ENCODE assay signal across 8 cellular contexts in genomic region chr4:37648084-37648817, GRCh38. TPM values are rescaled to one million over a fixed set of nuclear protein-coding genes. Genes with fewer than 3 reads are reported as not detected.
DNase-seq lines count a peak whose midpoint lies in the region; ATAC-seq, FAIRE-seq and TF ChIP-seq lines count a peak whose summit lies in the region.

No MANE protein-coding gene starts in this region.

- CTCF ChIA-PET in K562 (lab: Yijun Ruan, JAX; ENCODE audit: low intra/inter-chr PET ratio) = interaction anchor here (0.6 kb wide), 1 partner anchor 12 kb away, joined by 3 read pairs; no protein-coding TSS in a partner anchor
- CTCF ChIA-PET in activated naive CD4-positive, alpha-beta T cell treated with anti-CD3 and anti-CD28 coated beads, Interleukin-2, amount 10 ng/mL, durations not matched to agents 7 days and 5 days (lab: Charles Lee) = no interaction called here

- BruUV-seq in K562 (replicated peaks; lab: Mats Ljungman, UMichigan) = no TSS peak

- H3K9me3 ChIP-seq in K562 (replicated peaks; ENCODE audit: control insufficient read depth, insufficient read depth, low read depth, low read length) = no peaks in the 10 kb centered on the region; the same call in 1 of the 2 replicates
- H3K9me3 ChIP-seq in liver (ENCODE audit: control insufficient read depth in 4 of 4, low read length in 3 of 4) = no peaks in the 10 kb centered on the region

- H3K79me2 ChIP-seq in K562 (ENCODE audit: control insufficient read depth, insufficient read depth, low read length) = no peaks in the 10 kb centered on the region

- H3K9me3 Mint-ChIP-seq in activated naive CD4-positive, alpha-beta T cell treated with anti-CD3 and anti-CD28 coated beads, Interleukin-2, amount 10 ng/mL, durations not matched to agents 7 days and 5 days = no peaks in the 10 kb centered on the region

- peaks cover 0 to 9% of the 10 kb centered on the region in 2 experiments; a peak in 2 of 5 replicates for H3K4me1 ChIP-seq in K562 (replicated peaks in 1 of 2; ENCODE audit: control insufficient read depth in 2 of 2, insufficient read depth in 2 of 2, low read length in 2 of 2)
- H3K4me1 ChIP-seq in liver (ENCODE audit: control insufficient read depth in 4 of 4, insufficient read depth in 4 of 4, low read length in 3 of 4) = peaks cover 11 to 49% (median 42%) of the 10 kb centered on the region in 4 donors

- H3K36me3 Mint-ChIP-seq in activated naive CD4-positive, alpha-beta T cell treated with anti-CD3 and anti-CD28 coated beads, Interleukin-2, amount 10 ng/mL, durations not matched to agents 7 days and 5 days = peaks cover 45% of the 10 kb centered on the region

- peaks cover 5% of the 10 kb centered on the region for H3K4me1 Mint-ChIP-seq in activated naive CD4-positive, alpha-beta T cell treated with anti-CD3 and anti-CD28 coated beads, Interleukin-2, amount 10 ng/mL, durations not matched to agents 7 days and 5 days

- no peak overlapping the region for H3K27ac Mint-ChIP-seq in activated naive CD4-positive, alpha-beta T cell treated with anti-CD3 and anti-CD28 coated beads, Interleukin-2, amount 10 ng/mL, durations not matched to agents 7 days and 5 days

- H3K36me3 ChIP-seq in K562 (ENCODE audit: control insufficient read depth, insufficient read depth, low read length) = no peaks in the 10 kb centered on the region
- no peaks in the 10 kb centered on the region for H3K36me3 ChIP-seq in liver (ENCODE audit: control insufficient read depth in 4 of 4, insufficient read depth in 3 of 4, low read depth in 1 of 4, low read length in 3 of 4)

- H3K27me3 Mint-ChIP-seq in activated naive CD4-positive, alpha-beta T cell treated with anti-CD3 and anti-CD28 coated beads, Interleukin-2, amount 10 ng/mL, durations not matched to agents 7 days and 5 days = no peaks in the 10 kb centered on the region

- no peak overlapping the region for H3K4me2 ChIP-seq in K562 (ENCODE audit: insufficient read depth, low read length)

- peak in 1 of 2 experiments; percentile 15; a peak in 1 of 4 replicates for TF ChIP-seq RAD21 in K562 (CRISPR knock-in tag; conservative IDR thresholded peaks at IDR 0.05 in 1 of 2, IDR thresholded peaks at IDR 0.05 in 1 of 2)
- peak; percentile 50 to 67 for TF ChIP-seq RAD21 in liver (IDR thresholded peaks at IDR 0.05)

- TF ChIP-seq CTCF in LNCaP clone FGC (IDR thresholded peaks at IDR 0.05; ENCODE audit: control insufficient read depth, extremely low read depth, insufficient read depth) (no peak), K562 (IDR thresholded peaks at IDR 0.05 in 2 of 3, conservative IDR thresholded peaks at IDR 0.05 in 1 of 3; ENCODE audit: insufficient read depth in 2 of 3, low read depth in 1 of 3, low read length in 3 of 3) (no peak), liver (IDR thresholded peaks at IDR 0.05; ENCODE audit: low read depth, low read length, missing input control) (no peak)

- DNase-seq in AG20443 (ENCODE audit: low spot score) (peak; percentile 92), LNCaP clone FGC (ENCODE audit: low read depth) (peak; percentile 97), K562 (ENCODE audit: extremely low read depth in 1 of 4, low spot score in 3 of 4) (peak in 2 of 4 experiments; percentile 11 to 43), NCI-H1105 treated with DMSO at 0.1 percent for 48 hours (lab: John Stamatoyannopoulos, UW) (no peak)
- no peak for DNase-seq in activated naive CD4-positive, alpha-beta T cell treated with anti-CD3 and anti-CD28 coated beads, Interleukin-2, amount 10 ng/mL, durations not matched to agents 7 days and 5 days

- no peak for TF ChIP-seq POLR2A in K562 (conservative IDR thresholded peaks at IDR 0.05)

- no peak overlapping the region for H3K4me3 ChIP-seq in LNCaP clone FGC (ENCODE audit: low read depth, low read length)
- no peak overlapping the region for H3K4me3 ChIP-seq in K562
- no peak overlapping the region for H3K4me3 ChIP-seq in liver (ENCODE audit: low read depth in 1 of 3, low read length in 3 of 3)

- peaks cover 0 to 2% of the 10 kb centered on the region in 2 experiments; a peak in 1 of 5 replicates for H3K27me3 ChIP-seq in K562 (ENCODE audit: control insufficient read depth in 2 of 2, insufficient read depth in 2 of 2, low read length in 2 of 2)
- no peaks in the 10 kb centered on the region for H3K27me3 ChIP-seq in liver (ENCODE audit: control insufficient read depth in 4 of 4, insufficient read depth in 4 of 4, low read length in 3 of 4)

- no peak overlapping the region for H3K4me3 Mint-ChIP-seq in activated naive CD4-positive, alpha-beta T cell treated with anti-CD3 and anti-CD28 coated beads, Interleukin-2, amount 10 ng/mL, durations not matched to agents 7 days and 5 days

- in situ Hi-C loops in K562 (cut with MboI) = no loop called here

- peaks cover 3% of the 10 kb centered on the region for H3K9me1 ChIP-seq in K562 (ENCODE audit: control insufficient read depth, insufficient read depth, low read length)

- H3K27ac ChIP-seq in K562 (ENCODE audit: extremely low read depth, low read depth, low read length) = no peak overlapping the region
- H3K27ac ChIP-seq in liver (ENCODE audit: low read depth in 1 of 2, low read length in 2 of 2) = peak overlapping the region; percentile 47 to 65

- FAIRE-seq in K562 (lab: Jason Lieb, UNC) = peak; percentile 74

- WGBS in K562 (ENCODE audit: insufficient coverage, low coverage, missing lambda C conversion rate) = 6% methylated on average over 8 of the region's 8 CpGs
- WGBS in liver = 31% methylated on average over 8 of the region's 8 CpGs

- POLR2A ChIA-PET in K562 (lab: Yijun Ruan, JAX) = interaction anchor here (1.0 kb wide), 1 partner anchor 13 kb away, joined by 3 read pairs; no protein-coding TSS in a partner anchor

- intact Hi-C loops in K562 (cut with micrococcal nuclease) = no loop called here

- H4K20me1 ChIP-seq in K562 (replicated peaks; ENCODE audit: control insufficient read depth, insufficient read depth, low read length) = no peaks in the 10 kb centered on the region

- no peak overlapping the region for H2AFZ ChIP-seq in K562 (ENCODE audit: low read depth, low read length)

- no peak for TF ChIP-seq EP300 in K562 (IDR thresholded peaks at IDR 0.05; ENCODE audit: low read length)

- ATAC-seq in K562 (peak; percentile 64; the same call in 2 of the 3 replicates), HG02981 (IDR thresholded peaks at IDR 0.05; ENCODE audit: unreplicated experiment) (no peak), HG02938 (IDR thresholded peaks at IDR 0.05; ENCODE audit: unreplicated experiment) (no peak)

- H3K9ac ChIP-seq in K562 (ENCODE audit: insufficient read depth in 1 of 2, low read depth in 2 of 2, low read length in 2 of 2) = no peak overlapping the region
- H3K9ac ChIP-seq in liver (ENCODE audit: low read depth in 1 of 2, low read length in 2 of 2) = no peak overlapping the region

TF ChIP-seq in K562, 482 proteins besides CTCF, POLR2A, EP300 and RAD21 (continues in another document):
- no peak for TF ChIP-seq POLR2AphosphoS2 (IDR thresholded peaks at IDR 0.05; ENCODE audit: low read length)
- no peak for TF ChIP-seq KAT8 (IDR thresholded peaks at IDR 0.05; ENCODE audit: low read depth)
- TF ChIP-seq STAG1 (CRISPR knock-in tag; IDR thresholded peaks at IDR 0.05; ENCODE audit: borderline replicate concordance) = no peak
- TF ChIP-seq ZNF589 (CRISPR knock-in tag; IDR thresholded peaks at IDR 0.05; ENCODE audit: low read depth) = no peak
- TF ChIP-seq BRD9 (IDR thresholded peaks at IDR 0.05; ENCODE audit: low read depth, partially characterized antibody) = no peak
- TF ChIP-seq ZBTB17 (CRISPR knock-in tag; IDR thresholded peaks at IDR 0.05) = no peak
- TF ChIP-seq ZFPM2 (CRISPR knock-in tag; IDR thresholded peaks at IDR 0.05) = no peak
- no peak for TF ChIP-seq ZBED1 (IDR thresholded peaks at IDR 0.05)

TF ChIP-seq in liver, 16 proteins besides CTCF, POLR2A, EP300 and RAD21 (continues in another document):
- peak; percentile 87 for TF ChIP-seq ZBTB33 (IDR thresholded peaks at IDR 0.05)
- TF ChIP-seq JUND (IDR thresholded peaks at IDR 0.05) = peak; percentile 100
- peak; percentile 93 for TF ChIP-seq FOXA2 (IDR thresholded peaks at IDR 0.05)
- TF ChIP-seq SP1 (IDR thresholded peaks at IDR 0.05) = peak; percentile 94

RNA-seq across cellular contexts. Expression of gene RELL1, which starts 37.9 kb away (rescaled TPM):
- 2.9 and 3.0 TPM in 2 replicates for total RNA-seq in K562 (2011; cell fraction: chromatin; rRNA removed; ENCODE audit: low replicate concordance)
- 2.3 and 4.3 TPM in 2 replicates for total RNA-seq in K562 (2011; cell fraction: nucleolus; rRNA removed)
- total RNA-seq in K562 (2011; cell fraction: nucleoplasm; rRNA removed) = 5.0 and 5.3 TPM in 2 replicates
- total RNA-seq in K562 (2014; rRNA removed) = 3.5 and 4.1 TPM in 2 replicates
- 1.5 and 1.9 TPM in 2 replicates for total RNA-seq in K562 (2014; rRNA removed; fragmentation: Illumina TruSeq; extraction: Trizol)
- total RNA-seq in K562 (2015; rRNA removed; fragmentation: Illumina TruSeq; extraction: Trizol) = 1.8 and 2.0 TPM in 2 replicates
- 2.0 and 2.3 TPM in 2 replicates for total RNA-seq in K562 (2021)
- 0.75 and 1.2 TPM in 2 replicates for polyA plus RNA-seq in K562 (2011; rRNA removed)
- 0.73 and 1.2 TPM in 2 replicates for polyA plus RNA-seq in K562 (2011; cell fraction: cytosol; rRNA removed)
- 0.98 and 1.2 TPM in 2 replicates for polyA plus RNA-seq in K562 (2011; cell fraction: nucleus; rRNA removed)
- polyA plus RNA-seq in K562 (2012) = 0.48 TPM in 2 replicates
- polyA plus RNA-seq in K562 (2014; fragmentation: Illumina TruSeq; extraction: Trizol) = 0.52 and 0.61 TPM in 2 replicates
- under 1 TPM in 1 of 2 experiments, not detected in 1; 0.06 TPM for polyA plus RNA-seq in K562 (2014; fragmentation: Nextera tagmentation; extraction: Ambion mirVana)
- 1.4 and 1.8 TPM in 2 replicates for polyA plus RNA-seq in K562 (2014; rRNA removed)
- 3.3 and 3.4 TPM in 2 replicates for polyA minus RNA-seq in K562 (2011; rRNA and poly(A)+ RNA removed)
- polyA minus RNA-seq in K562 (2011; cell fraction: cytosol; rRNA and poly(A)+ RNA removed) = 1.9 and 2.3 TPM in 2 replicates
- 1.1 and 1.2 TPM in 2 replicates for polyA minus RNA-seq in K562 (2011; cell fraction: nucleus; rRNA and poly(A)+ RNA removed)
- total RNA-seq in liver = 10 to 100 TPM; 12.9 to 16.8 TPM
- polyA plus RNA-seq in liver = 1 to 10 TPM; 1.5 to 1.8 TPM

Comparison
In these comparisons a context has a peak if more than half of its experiments do, and no peak if none do; other contexts are left out.
1. DNase-seq: peak in AG20443 (single experiment) and LNCaP clone FGC (single experiment); none in activated naive CD4-positive, alpha-beta T cell treated with anti-CD3 and anti-CD28 coated beads, Interleukin-2, amount 10 ng/mL, durations not matched to agents 7 days and 5 days (single experiment) and NCI-H1105 treated with DMSO at 0.1 percent for 48 hours (single experiment).